In genomic region chr14:93832076-93832475, GRCh38 we compare ENCODE assay signal across 20 cellular contexts. TPM values are rescaled to one million over a fixed set of nuclear protein-coding genes. Genes with fewer than 3 reads are reported as not detected.
"Had no signal": no experiment of that assay in that cellular context is flagged by ENCODE, and none has a peak within 500 bp of the region (broad histone marks: within the 10 kb centered on the region; RNA-seq: fewer than 3 reads in every experiment).

No MANE protein-coding gene starts in this region.

- H3K36me3 ChIP-seq: breast epithelium, esophagus muscularis mucosa, left lung, tibial artery had no signal

- H3K4me1 ChIP-seq: breast epithelium, left lung, tibial artery had no signal

- H3K27ac ChIP-seq: breast epithelium, coronary artery, esophagus muscularis mucosa, left lung, tibial artery had no signal

- H3K27me3 ChIP-seq: breast epithelium, esophagus muscularis mucosa, left lung had no signal

- ATAC-seq: left lung; naive thymus-derived CD4-positive, alpha-beta T cell had no signal

- DNase-seq: activated CD4-positive, alpha-beta memory T cell treated with anti-CD3 and anti-CD28 coated beads for 36 hours; activated CD4-positive, alpha-beta T cell treated with anti-CD3 and anti-CD28 coated beads for 4 hours; activated CD4-positive, CD25-positive, alpha-beta regulatory T cell; activated naive CD4-positive, alpha-beta T cell treated with Interleukin-2 at 50 U/mL for 16 hours; activated naive CD8-positive, alpha-beta T cell treated with anti-CD3 and anti-CD28 coated beads for 36 hours; activated T-cell treated with anti-CD3 and anti-CD28 coated beads, Interleukin-2, amount 50 U/mL, for 48 hours; hippocampal formation; kidney glomerular epithelial cell; left lung; naive thymus-derived CD4-positive, alpha-beta T cell; stimulated activated CD4-positive, alpha-beta T cell treated with anti-CD3 and anti-CD28 coated beads, Interleukin-4, amount 100 ng/mL, for 1 hour; stimulated activated naive CD4-positive, alpha-beta T cell had no signal

- H3K4me3 ChIP-seq: breast epithelium, coronary artery, esophagus muscularis mucosa, left lung, lung, tibial artery had no signal

- H3K9me3 ChIP-seq: breast epithelium, esophagus muscularis mucosa, left lung, tibial artery had no signal

RNA-seq across cellular contexts. Expression of gene PRIMA1, which starts 43.8 kb away (rescaled TPM):
- total RNA-seq: activated CD4-positive, alpha-beta memory T cell treated with anti-CD3 and anti-CD28 coated beads for 36 hours; activated naive CD8-positive, alpha-beta T cell treated with anti-CD3 and anti-CD28 coated beads for 36 hours; astrocyte; naive thymus-derived CD4-positive, alpha-beta T cell; osteoblast; renal cortical epithelial cell had no signal
